Comparison of ENCODE assay signal across 26 cellular contexts in the genomic region with DNA sequence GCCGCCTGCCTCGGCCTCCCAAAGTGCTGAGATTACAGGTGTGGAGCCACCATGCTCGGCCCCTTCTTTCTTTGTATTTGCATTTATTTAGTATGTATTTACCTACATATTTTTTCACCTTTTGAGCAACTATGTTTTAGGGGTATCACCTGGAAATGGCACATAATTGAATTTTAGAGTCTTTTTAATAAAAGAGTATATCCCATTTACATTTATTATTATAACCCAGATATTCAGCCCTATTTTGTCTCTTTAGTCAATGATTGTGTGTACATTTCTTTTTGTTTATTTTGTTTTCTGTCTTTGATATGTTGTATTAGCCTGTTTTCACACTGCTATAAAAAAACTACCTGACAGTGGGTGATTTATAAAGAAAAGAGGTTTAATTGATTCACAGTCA.
"Had no signal": no experiment of that assay in that cellular context is flagged by ENCODE, and none has a peak within 500 bp of the region (broad histone marks: within the 10 kb centered on the region; RNA-seq: fewer than 3 reads in every experiment).

No MANE protein-coding gene starts in this region.

- H3K4me3 ChIP-seq: colonic mucosa, coronary artery, dorsolateral prefrontal cortex, esophagus muscularis mucosa, esophagus squamous epithelium, gastrocnemius medialis, gastroesophageal sphincter, heart left ventricle, heart right ventricle had no signal

- H3K9me3 ChIP-seq: colonic mucosa, esophagus muscularis mucosa, esophagus squamous epithelium, gastrocnemius medialis, gastroesophageal sphincter had no signal

- ATAC-seq: effector memory CD8-positive, alpha-beta T cell; esophagus mucosa; foreskin keratinocyte; gastrocnemius medialis; gastroesophageal sphincter; heart left ventricle; heart right ventricle had no signal

- DNase-seq: colonic mucosa; cortex of kidney; dermis blood vessel endothelial cell; dorsolateral prefrontal cortex; effector CD4-positive, alpha-beta T cell; effector CD8-positive, alpha-beta T cell; effector memory CD4-positive, alpha-beta T cell; effector memory CD8-positive, alpha-beta T cell; endodermal cell; esophagus squamous epithelium; foreskin fibroblast; foreskin keratinocyte; foreskin melanocyte; gastrocnemius medialis; glutamatergic neuron; heart left ventricle; heart right ventricle had no signal

- FAIRE-seq: colon, endometrium, endothelial cell of umbilical vein, frontal cortex had no signal

- H3K36me3 ChIP-seq: colonic mucosa, esophagus muscularis mucosa, esophagus squamous epithelium, gastrocnemius medialis, gastroesophageal sphincter, heart left ventricle, heart right ventricle had no signal

- H3K27me3 ChIP-seq: colonic mucosa, heart left ventricle, heart right ventricle had no signal

- H3K4me1 ChIP-seq: colonic mucosa, esophagus muscularis mucosa, esophagus squamous epithelium, gastrocnemius medialis, gastroesophageal sphincter had no signal

- H3K27ac ChIP-seq: colonic mucosa, coronary artery, dorsolateral prefrontal cortex, epithelial cell of prostate, esophagus muscularis mucosa, esophagus squamous epithelium, foreskin keratinocyte, gastrocnemius medialis, gastroesophageal sphincter had no signal
